In the genomic region with DNA sequence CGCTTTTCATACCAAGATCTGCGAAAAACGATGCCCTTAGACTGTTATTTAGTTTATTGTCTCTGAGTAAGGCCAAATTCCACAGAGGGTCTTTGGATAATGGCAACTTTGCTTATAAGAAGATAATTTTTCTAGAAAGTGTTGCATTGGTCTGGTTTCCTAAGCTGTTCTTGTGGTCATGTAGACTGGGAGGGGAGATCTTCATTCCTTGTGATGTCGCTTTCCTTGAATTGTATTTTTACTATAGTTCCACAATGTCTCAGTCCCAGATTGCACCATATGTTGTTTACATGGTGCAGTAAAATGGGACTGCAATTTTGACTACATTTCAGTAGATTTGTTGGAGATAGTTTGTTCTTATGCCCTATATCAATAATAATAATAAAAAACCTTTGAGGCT, we compare ENCODE assay signal across 9 cellular contexts. TPM values are rescaled to one million over a fixed set of nuclear protein-coding genes. Genes with fewer than 3 reads are reported as not detected.
DNase-seq lines count a peak whose midpoint lies in the region; ATAC-seq and TF ChIP-seq lines count a peak whose summit lies in the region.
"Had no signal": no experiment of that assay in that cellular context is flagged by ENCODE, and none has a peak within 500 bp of the region (broad histone marks: within the 10 kb centered on the region; RNA-seq: fewer than 3 reads in every experiment).

No MANE protein-coding gene starts in this region.

- H3K9me2 ChIP-seq in neural cell (ENCODE audit: insufficient read depth, low read length), result no peaks in the 10 kb centered on the region

- H3K9ac ChIP-seq in HUES6 (ENCODE audit: low read length) (peak overlapping the region; percentile 89), neural cell (ENCODE audit: low read length) (no peak overlapping the region)

- H3K27ac ChIP-seq in HUES6 (ENCODE audit: low read depth, low read length), result no peak overlapping the region
- H3K27ac ChIP-seq in neural cell (ENCODE audit: low read length), result no peak overlapping the region
- no peak overlapping the region for H3K27ac ChIP-seq in A673 (ENCODE audit: low read depth, low read length, poor library complexity, severe bottlenecking)

- peaks cover 0 to 1% of the 10 kb centered on the region in 2 donors for H3K36me3 Mint-ChIP-seq in CD14-positive monocyte
- peaks cover 15% of the 10 kb centered on the region for H3K36me3 Mint-ChIP-seq in dendritic cell treated with granulocyte-macrophage colony-stimulating factor and Interleukin-4, amounts not matched to agents 40 ng/mL and 50 ng/mL, for 4 days (ENCODE audit: low read depth)

- H2AFZ ChIP-seq in neural cell (ENCODE audit: low read depth, low read length), result no peak overlapping the region

- H3K4me3 ChIP-seq in HUES6 (ENCODE audit: low read depth, low read length), result peak overlapping the region; percentile 76
- H3K4me3 ChIP-seq in neural cell (ENCODE audit: low read length), result peak overlapping the region; percentile 96
- no peak overlapping the region for H3K4me3 ChIP-seq in A673 (ENCODE audit: low read depth, low read length, poor library complexity, severe bottlenecking)

- no peaks in the 10 kb centered on the region for H4K20me1 ChIP-seq in neural cell (ENCODE audit: insufficient read depth)

- DNase-seq in CD14-positive monocyte (ENCODE audit: low spot score), result no peak
- DNase-seq in NCI-H2107 treated with DMSO at 0.1 percent for 48 hours (lab: John Stamatoyannopoulos, UW; ENCODE audit: unreplicated experiment), result no peak
- DNase-seq in germinal center (ENCODE audit: low spot score), result no peak
- DNase-seq in A673 (ENCODE audit: low spot score), result no peak
- DNase-seq: stimulated activated CD4-positive, alpha-beta T cell treated with anti-CD3 and anti-CD28 coated beads, Interleukin-15, amount 100 ng/mL, for 24 hours had no signal

- H3K9me3 ChIP-seq in HUES6 (ENCODE audit: control insufficient read depth, insufficient read depth, low read depth, low read length), result no peaks in the 10 kb centered on the region
- H3K9me3 ChIP-seq in neural cell (ENCODE audit: low read length), result no peaks in the 10 kb centered on the region
- no peaks in the 10 kb centered on the region for H3K9me3 ChIP-seq in A673 (ENCODE audit: low read depth, low read length, poor library complexity, severe bottlenecking)

- H3K9me3 Mint-ChIP-seq in CD14-positive monocyte, result no peaks in the 10 kb centered on the region
- no peaks in the 10 kb centered on the region for H3K9me3 Mint-ChIP-seq in dendritic cell treated with granulocyte-macrophage colony-stimulating factor and Interleukin-4, amounts not matched to agents 40 ng/mL and 50 ng/mL, for 4 days

- no peaks in the 10 kb centered on the region for H3K79me2 ChIP-seq in neural cell (replicated peaks; ENCODE audit: insufficient read depth, low read length)

- H3K4me1 ChIP-seq in HUES6 (ENCODE audit: control insufficient read depth, insufficient read depth, low read length) (peaks cover 35% of the 10 kb centered on the region), A673 (ENCODE audit: insufficient read depth, low read length, poor library complexity, severe bottlenecking) (no peaks in the 10 kb centered on the region)

- intact Hi-C loops in CD14-positive monocyte (cut with micrococcal nuclease) (loop anchor here (5.0 kb wide), 2 partner anchors 33 to 43 kb away; no protein-coding TSS in a partner anchor), A673 (cut with micrococcal nuclease; ENCODE audit: unreplicated experiment) (no loop called here)
- intact Hi-C loops in dendritic cell treated with granulocyte-macrophage colony-stimulating factor and Interleukin-4, amounts not matched to agents 40 ng/mL and 50 ng/mL, for 4 days (cut with micrococcal nuclease), result loop anchor here (5.0 kb wide), 3 partner anchors 43 to 132 kb away; no protein-coding TSS in a partner anchor

- CTCF ChIA-PET in A673 (lab: Charles Lee), result no interaction called here

- H3K4me2 ChIP-seq in neural cell (ENCODE audit: low read length), result no peak overlapping the region

- peaks cover 31% of the 10 kb centered on the region for H3K27me3 ChIP-seq in HUES6 (ENCODE audit: control insufficient read depth, insufficient read depth, low read length)
- peaks cover 28% of the 10 kb centered on the region for H3K27me3 ChIP-seq in neural cell (ENCODE audit: insufficient read depth, low read depth, low read length)
- H3K27me3 ChIP-seq in A673 (replicated peaks; ENCODE audit: insufficient read depth, low read depth, low read length, poor library complexity), result no peaks in the 10 kb centered on the region

- TF ChIP-seq CTCF in CD14-positive monocyte (IDR thresholded peaks at IDR 0.05) (no peak), neural cell (IDR thresholded peaks at IDR 0.05; ENCODE audit: poor library complexity, severe bottlenecking) (no peak), A673 (conservative IDR thresholded peaks at IDR 0.05; ENCODE audit: low read depth, low read length) (no peak)

- no TSS peak for BruUV-seq in A673 (replicated peaks; lab: Mats Ljungman, UMichigan)

- no peak for TF ChIP-seq EP300 in neural cell (conservative IDR thresholded peaks at IDR 0.05; ENCODE audit: poor library complexity, severe bottlenecking)

- POLR2A ChIA-PET in A673 (lab: Charles Lee; ENCODE audit: low non-redundant PET), result no interaction called here

- H3K4me3 Mint-ChIP-seq in CD14-positive monocyte, result peak overlapping the region; percentile 93 to 97
- peak overlapping the region; percentile 96 for H3K4me3 Mint-ChIP-seq in dendritic cell treated with granulocyte-macrophage colony-stimulating factor and Interleukin-4, amounts not matched to agents 40 ng/mL and 50 ng/mL, for 4 days

- no peak for ATAC-seq in GM19035 (IDR thresholded peaks at IDR 0.05; ENCODE audit: unreplicated experiment)

- TF ChIP-seq RAD21 in neural cell (conservative IDR thresholded peaks at IDR 0.05), result no peak

- peak overlapping the region in 1 of 7 donors; percentile 84 for H3K27ac Mint-ChIP-seq in CD14-positive monocyte
- H3K27ac Mint-ChIP-seq in dendritic cell treated with granulocyte-macrophage colony-stimulating factor and Interleukin-4, amounts not matched to agents 40 ng/mL and 50 ng/mL, for 4 days, result peak overlapping the region; percentile 92

- H3K36me3 ChIP-seq in HUES6 (ENCODE audit: control insufficient read depth, insufficient read depth, low read length) (no peaks in the 10 kb centered on the region), neural cell (ENCODE audit: insufficient read depth, low read length) (no peaks in the 10 kb centered on the region), A673 (ENCODE audit: insufficient read depth, low read length, poor library complexity, severe bottlenecking) (no peaks in the 10 kb centered on the region)

- peaks cover 0 to 12% (median 10%) of the 10 kb centered on the region in 3 donors for H3K27me3 Mint-ChIP-seq in CD14-positive monocyte (ENCODE audit: low read depth in 3 of 3)
- H3K27me3 Mint-ChIP-seq in dendritic cell treated with granulocyte-macrophage colony-stimulating factor and Interleukin-4, amounts not matched to agents 40 ng/mL and 50 ng/mL, for 4 days, result peaks cover 1% of the 10 kb centered on the region

- no peaks in the 10 kb centered on the region for H3F3A ChIP-seq in neural cell (ENCODE audit: insufficient read depth, low read length, poor library complexity, severe bottlenecking)

- peaks cover 48% of the 10 kb centered on the region for H3K4me1 Mint-ChIP-seq in CD14-positive monocyte
- H3K4me1 Mint-ChIP-seq in dendritic cell treated with granulocyte-macrophage colony-stimulating factor and Interleukin-4, amounts not matched to agents 40 ng/mL and 50 ng/mL, for 4 days (ENCODE audit: low read depth), result peaks cover 62% of the 10 kb centered on the region

TF ChIP-seq in neural cell, 6 proteins besides CTCF, POLR2A, EP300 and RAD21:
- TF ChIP-seq EZH2 (IDR thresholded peaks at IDR 0.05; ENCODE audit: borderline replicate concordance, insufficient read depth, low read length, poor library complexity, severe bottlenecking) (no peak), TAF1 (IDR thresholded peaks at IDR 0.05; ENCODE audit: low read depth) (no peak), POLR2AphosphoS5 (IDR thresholded peaks at IDR 0.05) (no peak), MXI1 (conservative IDR thresholded peaks at IDR 0.05; ENCODE audit: poor library complexity, severe bottlenecking) (no peak), SMC3 (conservative IDR thresholded peaks at IDR 0.05; ENCODE audit: poor library complexity) (no peak)
- TF ChIP-seq, protein P1, sequence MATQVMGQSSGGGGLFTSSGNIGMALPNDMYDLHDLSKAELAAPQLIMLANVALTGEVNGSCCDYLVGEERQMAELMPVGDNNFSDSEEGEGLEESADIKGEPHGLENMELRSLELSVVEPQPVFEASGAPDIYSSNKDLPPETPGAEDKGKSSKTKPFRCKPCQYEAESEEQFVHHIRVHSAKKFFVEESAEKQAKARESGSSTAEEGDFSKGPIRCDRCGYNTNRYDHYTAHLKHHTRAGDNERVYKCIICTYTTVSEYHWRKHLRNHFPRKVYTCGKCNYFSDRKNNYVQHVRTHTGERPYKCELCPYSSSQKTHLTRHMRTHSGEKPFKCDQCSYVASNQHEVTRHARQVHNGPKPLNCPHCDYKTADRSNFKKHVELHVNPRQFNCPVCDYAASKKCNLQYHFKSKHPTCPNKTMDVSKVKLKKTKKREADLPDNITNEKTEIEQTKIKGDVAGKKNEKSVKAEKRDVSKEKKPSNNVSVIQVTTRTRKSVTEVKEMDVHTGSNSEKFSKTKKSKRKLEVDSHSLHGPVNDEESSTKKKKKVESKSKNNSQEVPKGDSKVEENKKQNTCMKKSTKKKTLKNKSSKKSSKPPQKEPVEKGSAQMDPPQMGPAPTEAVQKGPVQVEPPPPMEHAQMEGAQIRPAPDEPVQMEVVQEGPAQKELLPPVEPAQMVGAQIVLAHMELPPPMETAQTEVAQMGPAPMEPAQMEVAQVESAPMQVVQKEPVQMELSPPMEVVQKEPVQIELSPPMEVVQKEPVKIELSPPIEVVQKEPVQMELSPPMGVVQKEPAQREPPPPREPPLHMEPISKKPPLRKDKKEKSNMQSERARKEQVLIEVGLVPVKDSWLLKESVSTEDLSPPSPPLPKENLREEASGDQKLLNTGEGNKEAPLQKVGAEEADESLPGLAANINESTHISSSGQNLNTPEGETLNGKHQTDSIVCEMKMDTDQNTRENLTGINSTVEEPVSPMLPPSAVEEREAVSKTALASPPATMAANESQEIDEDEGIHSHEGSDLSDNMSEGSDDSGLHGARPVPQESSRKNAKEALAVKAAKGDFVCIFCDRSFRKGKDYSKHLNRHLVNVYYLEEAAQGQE (IDR thresholded peaks at IDR 0.05; ENCODE audit: borderline replicate concordance), result no peak

RNA-seq across cellular contexts. Expression of a gene that starts 28.8 kb away (rescaled TPM):
- polyA plus RNA-seq in CD14-positive monocyte (10 to 100 TPM; 21.0 to 22.8 TPM), neural cell (3.7 and 11.1 TPM in 2 replicates)
- polyA minus RNA-seq in neural cell, result 3.5 and 3.9 TPM in 2 replicates
- total RNA-seq in A673 (2021), result 4.8 and 8.2 TPM in 2 replicates
